Comparison of ENCODE assay signal across 24 cellular contexts in genomic region chr15:28888900-28889299, GRCh38. TPM values are rescaled to one million over a fixed set of nuclear protein-coding genes. Genes with fewer than 3 reads are reported as not detected.
DNase-seq lines count a peak whose midpoint lies in the region; ATAC-seq and TF ChIP-seq lines count a peak whose summit lies in the region.
"Had no signal": no experiment of that assay in that cellular context is flagged by ENCODE, and none has a peak within 500 bp of the region (broad histone marks: within the 10 kb centered on the region; RNA-seq: fewer than 3 reads in every experiment).

No MANE protein-coding gene starts in this region.

- TF ChIP-seq CTCF in HFFc6 (IDR thresholded peaks at IDR 0.05) = no peak
- no peak for TF ChIP-seq CTCF in MM.1S (IDR thresholded peaks at IDR 0.05; ENCODE audit: low read length)

- H3K9me3 ChIP-seq in MM.1S (replicated peaks; ENCODE audit: insufficient read depth, low read length) = no peaks in the 10 kb centered on the region
- H3K9me3 ChIP-seq: uterus had no signal

- POLR2A ChIA-PET in naive thymus-derived CD8-positive, alpha-beta T cell (lab: Charles Lee) = interaction anchor here (1.4 to 7.2 kb wide), 4 partner anchors 10 to 115 kb away, joined by 3 to 62 read pairs (median 15); no protein-coding TSS in a partner anchor

- peak overlapping the region; percentile 89 for H3K4me3 Mint-ChIP-seq in activated naive CD4-positive, alpha-beta T cell treated with anti-CD3 and anti-CD28 coated beads, Interleukin-2, amount 50 U/mL, for 24 hours
- H3K4me3 Mint-ChIP-seq in activated naive CD8-positive, alpha-beta T cell treated with anti-CD3 and anti-CD28 coated beads for 36 hours = peak overlapping the region; percentile 83
- H3K4me3 Mint-ChIP-seq in naive thymus-derived CD8-positive, alpha-beta T cell = peak overlapping the region; percentile 88 to 96 (median 93)
- H3K4me3 Mint-ChIP-seq in HFFc6 = no peak overlapping the region
- H3K4me3 Mint-ChIP-seq: activated CD4-positive, alpha-beta memory T cell treated with anti-CD3 and anti-CD28 coated beads, Interleukin-2, amount 10 ng/mL, durations not matched to agents 7 days and 5 days; activated naive CD4-positive, alpha-beta T cell treated with anti-CD3 and anti-CD28 coated beads, Interleukin-2, amount 10 ng/mL, durations not matched to agents 7 days and 5 days; activated T-cell treated with anti-CD3 and anti-CD28 coated beads, Interleukin-2, amount 50 U/mL, for 4 hours; dendritic cell treated with granulocyte-macrophage colony-stimulating factor and Interleukin-4, amounts not matched to agents 40 ng/mL and 50 ng/mL, for 4 days had no signal

- no peak for DNase-seq in activated naive CD4-positive, alpha-beta T cell treated with anti-CD3 and anti-CD28 coated beads, Interleukin-2, amount 50 U/mL, for 72 hours (ENCODE audit: low spot score in 2 of 2)
- DNase-seq in activated naive CD8-positive, alpha-beta T cell treated with anti-CD3 and anti-CD28 coated beads for 36 hours = no peak
- no peak for DNase-seq in naive thymus-derived CD8-positive, alpha-beta T cell
- DNase-seq in SW480 (ENCODE audit: low spot score) = no peak
- DNase-seq in HFFc6 = no peak
- no peak for DNase-seq in MM.1S
- DNase-seq: ACHN; activated CD4-positive, alpha-beta memory T cell treated with anti-CD3 and anti-CD28 coated beads, Interleukin-2, amount 10 ng/mL, durations not matched to agents 7 days and 5 days; activated naive CD4-positive, alpha-beta T cell treated with anti-CD3 and anti-CD28 coated beads, Interleukin-2, amount 10 ng/mL, durations not matched to agents 7 days and 5 days; activated T-cell treated with anti-CD3 and anti-CD28 coated beads, Interleukin-2, amount 50 U/mL, for 4 hours; brain microvascular endothelial cell; EL; NCI-H2107; NCI-H524 treated with DMSO at 0.1 percent for 48 hours; uterus had no signal

- no peak overlapping the region for H3K27ac ChIP-seq in MM.1S (ENCODE audit: low read length)
- H3K27ac ChIP-seq: brain microvascular endothelial cell, KMS-11, uterus had no signal

- no peak for ATAC-seq in activated naive CD4-positive, alpha-beta T cell treated with anti-CD3 and anti-CD28 coated beads, Interleukin-2, amount 50 U/mL, for 72 hours
- no peak for ATAC-seq in naive thymus-derived CD8-positive, alpha-beta T cell
- no peak for ATAC-seq in GM18517 (IDR thresholded peaks at IDR 0.05; ENCODE audit: unreplicated experiment)
- ATAC-seq: activated T-cell treated with anti-CD3 and anti-CD28 coated beads, Interleukin-2, amount 50 U/mL, for 4 hours; Right ventricle myocardium inferior had no signal

- H3K9me3 Mint-ChIP-seq in activated naive CD4-positive, alpha-beta T cell treated with anti-CD3 and anti-CD28 coated beads, Interleukin-2, amount 50 U/mL, for 24 hours = no peaks in the 10 kb centered on the region
- no peaks in the 10 kb centered on the region for H3K9me3 Mint-ChIP-seq in activated naive CD4-positive, alpha-beta T cell treated with anti-CD3 and anti-CD28 coated beads, Interleukin-2, amount 50 U/mL, for 72 hours
- no peaks in the 10 kb centered on the region for H3K9me3 Mint-ChIP-seq in activated naive CD8-positive, alpha-beta T cell treated with anti-CD3 and anti-CD28 coated beads for 36 hours
- H3K9me3 Mint-ChIP-seq in naive thymus-derived CD8-positive, alpha-beta T cell = no peaks in the 10 kb centered on the region
- no peaks in the 10 kb centered on the region for H3K9me3 Mint-ChIP-seq in HFFc6
- H3K9me3 Mint-ChIP-seq: activated CD4-positive, alpha-beta memory T cell treated with anti-CD3 and anti-CD28 coated beads, Interleukin-2, amount 10 ng/mL, durations not matched to agents 7 days and 5 days; activated naive CD4-positive, alpha-beta T cell treated with anti-CD3 and anti-CD28 coated beads, Interleukin-2, amount 10 ng/mL, durations not matched to agents 7 days and 5 days; activated T-cell treated with anti-CD3 and anti-CD28 coated beads, Interleukin-2, amount 50 U/mL, for 4 hours; dendritic cell treated with granulocyte-macrophage colony-stimulating factor and Interleukin-4, amounts not matched to agents 40 ng/mL and 50 ng/mL, for 4 days had no signal

- no peaks in the 10 kb centered on the region for H3K36me3 ChIP-seq in MM.1S (replicated peaks; ENCODE audit: insufficient read depth, low read length)
- H3K36me3 ChIP-seq: brain microvascular endothelial cell, uterus had no signal

- no peak overlapping the region for H3K4me3 ChIP-seq in MM.1S (ENCODE audit: low read length)
- H3K4me3 ChIP-seq: uterus had no signal

- H3K27me3 ChIP-seq in MM.1S (replicated peaks; ENCODE audit: insufficient read depth, low read length) = no peaks in the 10 kb centered on the region
- H3K27me3 ChIP-seq: brain microvascular endothelial cell, uterus had no signal

- peaks cover 45% of the 10 kb centered on the region for H3K79me2 ChIP-seq in MM.1S (ENCODE audit: low read length)

- no peaks in the 10 kb centered on the region for H3K36me3 Mint-ChIP-seq in activated naive CD4-positive, alpha-beta T cell treated with anti-CD3 and anti-CD28 coated beads, Interleukin-2, amount 50 U/mL, for 24 hours
- no peaks in the 10 kb centered on the region for H3K36me3 Mint-ChIP-seq in activated naive CD4-positive, alpha-beta T cell treated with anti-CD3 and anti-CD28 coated beads, Interleukin-2, amount 50 U/mL, for 72 hours
- peaks cover 8% of the 10 kb centered on the region for H3K36me3 Mint-ChIP-seq in activated naive CD8-positive, alpha-beta T cell treated with anti-CD3 and anti-CD28 coated beads for 36 hours
- H3K36me3 Mint-ChIP-seq in naive thymus-derived CD8-positive, alpha-beta T cell = peaks cover 0 to 2% (median 0%) of the 10 kb centered on the region in 3 donors
- H3K36me3 Mint-ChIP-seq in HFFc6 (ENCODE audit: low read depth) = no peaks in the 10 kb centered on the region

- H3K9ac ChIP-seq in MM.1S (ENCODE audit: low read length) = no peak overlapping the region
- H3K9ac ChIP-seq: KMS-11 had no signal

- H3K9me2 ChIP-seq in MM.1S (replicated peaks; ENCODE audit: insufficient read depth, low read length) = no peaks in the 10 kb centered on the region

- H3F3A ChIP-seq in MM.1S (ENCODE audit: insufficient read depth, low read length) = 0 out of 2 replicates have a peak, but pooled peaks cover 7% of the 10 kb centered on the region

- H3K4me1 ChIP-seq in MM.1S (ENCODE audit: low read length) = 0 out of 2 replicates have a peak, but pooled peaks cover 11% of the 10 kb centered on the region

- H2AFZ ChIP-seq in MM.1S (ENCODE audit: low read length) = no peak overlapping the region

- H3K4me2 ChIP-seq in MM.1S (ENCODE audit: low read depth, low read length) = no peak overlapping the region
- H3K4me2 ChIP-seq: KMS-11 had no signal

- H3K27ac Mint-ChIP-seq in activated naive CD4-positive, alpha-beta T cell treated with anti-CD3 and anti-CD28 coated beads, Interleukin-2, amount 50 U/mL, for 24 hours = peak overlapping the region; percentile 79
- H3K27ac Mint-ChIP-seq in activated naive CD4-positive, alpha-beta T cell treated with anti-CD3 and anti-CD28 coated beads, Interleukin-2, amount 50 U/mL, for 72 hours = no peak overlapping the region
- H3K27ac Mint-ChIP-seq in activated naive CD8-positive, alpha-beta T cell treated with anti-CD3 and anti-CD28 coated beads for 36 hours = peak overlapping the region; percentile 98
- H3K27ac Mint-ChIP-seq in naive thymus-derived CD8-positive, alpha-beta T cell = peak overlapping the region; percentile 96 to 100 (median 99)
- H3K27ac Mint-ChIP-seq in HFFc6 = no peak overlapping the region
- H3K27ac Mint-ChIP-seq: activated CD4-positive, alpha-beta memory T cell treated with anti-CD3 and anti-CD28 coated beads, Interleukin-2, amount 10 ng/mL, durations not matched to agents 7 days and 5 days; dendritic cell treated with granulocyte-macrophage colony-stimulating factor and Interleukin-4, amounts not matched to agents 40 ng/mL and 50 ng/mL, for 4 days had no signal

- peaks cover 77% of the 10 kb centered on the region for H3K4me1 Mint-ChIP-seq in activated naive CD4-positive, alpha-beta T cell treated with anti-CD3 and anti-CD28 coated beads, Interleukin-2, amount 50 U/mL, for 24 hours
- H3K4me1 Mint-ChIP-seq in activated naive CD8-positive, alpha-beta T cell treated with anti-CD3 and anti-CD28 coated beads for 36 hours = peaks cover 63% of the 10 kb centered on the region
- H3K4me1 Mint-ChIP-seq in naive thymus-derived CD8-positive, alpha-beta T cell = peaks cover 49 to 76% (median 73%) of the 10 kb centered on the region in 4 donors
- peaks cover 12% of the 10 kb centered on the region for H3K4me1 Mint-ChIP-seq in HFFc6 (ENCODE audit: low read depth)

- H3K27me3 Mint-ChIP-seq in activated naive CD4-positive, alpha-beta T cell treated with anti-CD3 and anti-CD28 coated beads, Interleukin-2, amount 50 U/mL, for 24 hours = no peaks in the 10 kb centered on the region
- no peaks in the 10 kb centered on the region for H3K27me3 Mint-ChIP-seq in activated naive CD8-positive, alpha-beta T cell treated with anti-CD3 and anti-CD28 coated beads for 36 hours
- no peaks in the 10 kb centered on the region for H3K27me3 Mint-ChIP-seq in naive thymus-derived CD8-positive, alpha-beta T cell
- peaks cover 3% of the 10 kb centered on the region for H3K27me3 Mint-ChIP-seq in HFFc6 (ENCODE audit: insufficient read depth)

- H4K20me1 ChIP-seq in MM.1S (ENCODE audit: insufficient read depth, low read length) = no peaks in the 10 kb centered on the region

RNA-seq across cellular contexts. Expression of gene APBA2, which starts 3.1 kb away (rescaled TPM):
- total RNA-seq in activated naive CD4-positive, alpha-beta T cell treated with anti-CD3 and anti-CD28 coated beads, Interleukin-2, amount 50 U/mL, for 72 hours = 10 to 100 TPM; 11.8 to 16.4 TPM
- total RNA-seq in activated naive CD8-positive, alpha-beta T cell treated with anti-CD3 and anti-CD28 coated beads for 36 hours = 10 to 100 TPM; 29.2 to 34.1 TPM
- 100 to 1,000 TPM; 206 to 216 TPM for total RNA-seq in naive thymus-derived CD8-positive, alpha-beta T cell
- polyA plus RNA-seq in naive thymus-derived CD8-positive, alpha-beta T cell = 100 to 1,000 TPM in 1 of 3 donors, 10 to 100 TPM in 2; 75.5 to 164 (median 95.1) TPM
- total RNA-seq in HFFc6 (2021; fragmentation: NEBNext Ultra II Directional; extraction: Animal tissue kit (Norgen Biotek cat#: 25700)) = 1 to 10 TPM; 5.3 to 6.5 (median 6.1) TPM

RNA-seq across cellular contexts. Expression of gene GOLGA6L7, which starts 40.5 kb away (rescaled TPM):
- total RNA-seq in activated naive CD4-positive, alpha-beta T cell treated with anti-CD3 and anti-CD28 coated beads, Interleukin-2, amount 50 U/mL, for 72 hours = not detected
- not detected for total RNA-seq in activated naive CD8-positive, alpha-beta T cell treated with anti-CD3 and anti-CD28 coated beads for 36 hours
- not detected for total RNA-seq in naive thymus-derived CD8-positive, alpha-beta T cell
- not detected for polyA plus RNA-seq in naive thymus-derived CD8-positive, alpha-beta T cell
- not detected for total RNA-seq in HFFc6 (2021; fragmentation: NEBNext Ultra II Directional; extraction: Animal tissue kit (Norgen Biotek cat#: 25700))
- total RNA-seq: activated CD4-positive, alpha-beta memory T cell treated with anti-CD3 and anti-CD28 coated beads, Interleukin-2, amount 10 ng/mL, durations not matched to agents 7 days and 5 days; activated T-cell treated with anti-CD3 and anti-CD28 coated beads, Interleukin-2, amount 50 U/mL, for 4 hours; fibroblast of villous mesenchyme; lung microvascular endothelial cell; Right ventricle myocardium inferior; subcutaneous adipose tissue; uterus had no signal
- polyA plus RNA-seq: keratinocyte had no signal

Comparison
In these comparisons a context has a peak if more than half of its experiments do, and no peak if none do; other contexts are left out.
1. H3K27ac Mint-ChIP-seq: peak in activated naive CD4-positive, alpha-beta T cell treated with anti-CD3 and anti-CD28 coated beads, Interleukin-2, amount 50 U/mL, for 24 hours (single experiment), activated naive CD8-positive, alpha-beta T cell treated with anti-CD3 and anti-CD28 coated beads for 36 hours (single experiment) and naive thymus-derived CD8-positive, alpha-beta T cell (10 of 10); none in activated naive CD4-positive, alpha-beta T cell treated with anti-CD3 and anti-CD28 coated beads, Interleukin-2, amount 50 U/mL, for 72 hours (0 of 2) and HFFc6 (single experiment).
2. RNA of gene APBA2, which starts 3.1 kb away (total RNA-seq): 206 to 216 TPM in naive thymus-derived CD8-positive, alpha-beta T cell; 29.2 to 34.1 TPM in activated naive CD8-positive, alpha-beta T cell treated with anti-CD3 and anti-CD28 coated beads for 36 hours, 11.8 to 16.4 TPM in activated naive CD4-positive, alpha-beta T cell treated with anti-CD3 and anti-CD28 coated beads, Interleukin-2, amount 50 U/mL, for 72 hours and 5.3 to 6.5 TPM in HFFc6; every median in the first group is over 4 times any median in the second.